Comparison of ENCODE assay signal across 2 cellular contexts in the genomic region with DNA sequence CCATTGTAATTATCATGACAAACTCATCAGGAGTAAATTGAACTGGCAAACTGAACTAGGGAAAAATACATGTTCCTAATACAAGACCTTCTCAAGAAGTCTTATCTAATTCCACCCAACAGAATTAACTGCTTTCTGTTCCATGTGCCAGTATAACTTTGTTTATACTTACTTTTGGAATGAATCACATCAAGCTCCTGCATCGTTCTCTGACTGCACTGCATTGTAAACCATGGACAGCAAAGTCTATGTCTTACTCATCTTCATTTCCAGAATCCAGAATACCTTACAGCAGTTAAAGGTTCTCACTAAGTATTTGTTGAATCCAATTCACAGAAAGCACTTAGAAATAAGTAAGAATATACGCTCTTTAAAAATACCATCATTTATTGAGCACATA.
TF ChIP-seq lines count a peak whose summit lies in the region.

No MANE protein-coding gene starts in this region.

TF ChIP-seq in SK-N-SH, 30 proteins besides CTCF, POLR2A, EP300 and RAD21 (continued from another document):
- TF ChIP-seq, protein P1, sequence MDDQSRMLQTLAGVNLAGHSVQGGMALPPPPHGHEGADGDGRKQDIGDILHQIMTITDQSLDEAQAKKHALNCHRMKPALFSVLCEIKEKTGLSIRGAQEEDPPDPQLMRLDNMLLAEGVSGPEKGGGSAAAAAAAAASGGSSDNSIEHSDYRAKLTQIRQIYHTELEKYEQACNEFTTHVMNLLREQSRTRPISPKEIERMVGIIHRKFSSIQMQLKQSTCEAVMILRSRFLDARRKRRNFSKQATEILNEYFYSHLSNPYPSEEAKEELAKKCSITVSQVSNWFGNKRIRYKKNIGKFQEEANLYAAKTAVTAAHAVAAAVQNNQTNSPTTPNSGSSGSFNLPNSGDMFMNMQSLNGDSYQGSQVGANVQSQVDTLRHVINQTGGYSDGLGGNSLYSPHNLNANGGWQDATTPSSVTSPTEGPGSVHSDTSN (IDR thresholded peaks at IDR 0.05) = no peak
TF ChIP-seq in SK-N-SH: peak in this region for 1.

TF ChIP-seq in SK-N-SH treated with all-trans-retinoic acid at 6 μM for 48 hours, 23 proteins besides CTCF, POLR2A, EP300 and RAD21 (continued from another document):
- TF ChIP-seq, protein P2, sequence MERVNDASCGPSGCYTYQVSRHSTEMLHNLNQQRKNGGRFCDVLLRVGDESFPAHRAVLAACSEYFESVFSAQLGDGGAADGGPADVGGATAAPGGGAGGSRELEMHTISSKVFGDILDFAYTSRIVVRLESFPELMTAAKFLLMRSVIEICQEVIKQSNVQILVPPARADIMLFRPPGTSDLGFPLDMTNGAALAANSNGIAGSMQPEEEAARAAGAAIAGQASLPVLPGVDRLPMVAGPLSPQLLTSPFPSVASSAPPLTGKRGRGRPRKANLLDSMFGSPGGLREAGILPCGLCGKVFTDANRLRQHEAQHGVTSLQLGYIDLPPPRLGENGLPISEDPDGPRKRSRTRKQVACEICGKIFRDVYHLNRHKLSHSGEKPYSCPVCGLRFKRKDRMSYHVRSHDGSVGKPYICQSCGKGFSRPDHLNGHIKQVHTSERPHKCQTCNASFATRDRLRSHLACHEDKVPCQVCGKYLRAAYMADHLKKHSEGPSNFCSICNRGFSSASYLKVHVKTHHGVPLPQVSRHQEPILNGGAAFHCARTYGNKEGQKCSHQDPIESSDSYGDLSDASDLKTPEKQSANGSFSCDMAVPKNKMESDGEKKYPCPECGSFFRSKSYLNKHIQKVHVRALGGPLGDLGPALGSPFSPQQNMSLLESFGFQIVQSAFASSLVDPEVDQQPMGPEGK (CRISPR knock-in tag; IDR thresholded peaks at IDR 0.05; ENCODE audit: borderline replicate concordance) = no peak
- TF ChIP-seq RARB (CRISPR knock-in tag; IDR thresholded peaks at IDR 0.05) (no peak), ARNTL (CRISPR knock-in tag; IDR thresholded peaks at IDR 0.05; ENCODE audit: borderline replicate concordance, low read depth) (no peak), ZC3H10 (CRISPR knock-in tag; IDR thresholded peaks at IDR 0.05) (no peak), PPARA (CRISPR knock-in tag; IDR thresholded peaks at IDR 0.05; ENCODE audit: borderline replicate concordance) (no peak), GLIS3 (CRISPR knock-in tag; IDR thresholded peaks at IDR 0.05) (no peak), TCF4 (CRISPR knock-in tag; IDR thresholded peaks at IDR 0.05; ENCODE audit: borderline replicate concordance) (no peak), ZNF565 (CRISPR knock-in tag; conservative IDR thresholded peaks at IDR 0.05; ENCODE audit: low read depth) (no peak)
- TF ChIP-seq, protein P3, sequence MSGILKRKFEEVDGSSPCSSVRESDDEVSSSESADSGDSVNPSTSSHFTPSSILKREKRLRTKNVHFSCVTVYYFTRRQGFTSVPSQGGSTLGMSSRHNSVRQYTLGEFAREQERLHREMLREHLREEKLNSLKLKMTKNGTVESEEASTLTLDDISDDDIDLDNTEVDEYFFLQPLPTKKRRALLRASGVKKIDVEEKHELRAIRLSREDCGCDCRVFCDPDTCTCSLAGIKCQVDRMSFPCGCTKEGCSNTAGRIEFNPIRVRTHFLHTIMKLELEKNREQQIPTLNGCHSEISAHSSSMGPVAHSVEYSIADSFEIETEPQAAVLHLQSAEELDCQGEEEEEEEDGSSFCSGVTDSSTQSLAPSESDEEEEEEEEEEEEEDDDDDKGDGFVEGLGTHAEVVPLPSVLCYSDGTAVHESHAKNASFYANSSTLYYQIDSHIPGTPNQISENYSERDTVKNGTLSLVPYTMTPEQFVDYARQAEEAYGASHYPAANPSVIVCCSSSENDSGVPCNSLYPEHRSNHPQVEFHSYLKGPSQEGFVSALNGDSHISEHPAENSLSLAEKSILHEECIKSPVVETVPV (CRISPR knock-in tag; IDR thresholded peaks at IDR 0.05) = no peak
- TF ChIP-seq, protein P4, sequence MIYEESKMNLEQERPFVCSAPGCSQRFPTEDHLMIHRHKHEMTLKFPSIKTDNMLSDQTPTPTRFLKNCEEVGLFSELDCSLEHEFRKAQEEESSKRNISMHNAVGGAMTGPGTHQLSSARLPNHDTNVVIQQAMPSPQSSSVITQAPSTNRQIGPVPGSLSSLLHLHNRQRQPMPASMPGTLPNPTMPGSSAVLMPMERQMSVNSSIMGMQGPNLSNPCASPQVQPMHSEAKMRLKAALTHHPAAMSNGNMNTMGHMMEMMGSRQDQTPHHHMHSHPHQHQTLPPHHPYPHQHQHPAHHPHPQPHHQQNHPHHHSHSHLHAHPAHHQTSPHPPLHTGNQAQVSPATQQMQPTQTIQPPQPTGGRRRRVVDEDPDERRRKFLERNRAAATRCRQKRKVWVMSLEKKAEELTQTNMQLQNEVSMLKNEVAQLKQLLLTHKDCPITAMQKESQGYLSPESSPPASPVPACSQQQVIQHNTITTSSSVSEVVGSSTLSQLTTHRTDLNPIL (CRISPR knock-in tag; IDR thresholded peaks at IDR 0.05; ENCODE audit: low read depth) = no peak
